8 cellular contexts compared by ENCODE assay signal in the genomic region with DNA sequence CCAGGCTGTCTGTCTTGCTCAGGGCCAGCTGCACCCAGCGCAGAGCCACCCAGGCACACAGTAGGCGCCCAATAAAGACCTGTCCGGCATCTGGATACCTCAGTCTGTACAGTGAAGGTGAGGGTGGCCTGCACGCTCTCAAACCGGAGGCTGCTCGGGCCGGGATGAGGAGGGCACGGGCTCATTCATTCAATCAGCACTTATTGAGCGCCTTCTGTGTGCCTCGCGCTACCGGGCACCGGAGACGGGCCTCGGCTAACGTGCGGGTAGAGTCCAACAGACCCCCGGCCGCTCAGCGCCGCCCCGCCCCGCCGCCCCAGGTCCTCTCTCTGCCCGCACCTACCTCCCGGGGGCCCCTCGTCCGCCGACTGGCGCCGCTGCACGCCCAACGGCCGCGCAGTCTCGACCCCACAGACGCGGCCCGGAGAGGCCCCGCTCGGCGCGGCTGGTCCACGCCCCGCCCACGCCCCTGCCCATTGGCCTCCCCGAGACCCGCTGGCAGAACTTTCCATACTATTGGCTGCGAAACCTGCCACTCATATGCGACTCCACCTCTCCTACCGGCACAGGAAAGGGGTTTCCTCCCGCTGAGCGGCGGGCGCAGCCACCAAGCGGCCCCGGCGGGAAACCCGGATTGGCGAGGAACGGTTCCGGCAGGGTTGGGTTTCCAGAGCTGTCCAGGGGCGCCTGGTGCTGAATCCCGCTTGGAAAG. TPM values are rescaled to one million over a fixed set of nuclear protein-coding genes. Genes with fewer than 3 reads are reported as not detected.
DNase-seq lines count a peak whose midpoint lies in the region; ATAC-seq and TF ChIP-seq lines count a peak whose summit lies in the region.

A gene with protein sequence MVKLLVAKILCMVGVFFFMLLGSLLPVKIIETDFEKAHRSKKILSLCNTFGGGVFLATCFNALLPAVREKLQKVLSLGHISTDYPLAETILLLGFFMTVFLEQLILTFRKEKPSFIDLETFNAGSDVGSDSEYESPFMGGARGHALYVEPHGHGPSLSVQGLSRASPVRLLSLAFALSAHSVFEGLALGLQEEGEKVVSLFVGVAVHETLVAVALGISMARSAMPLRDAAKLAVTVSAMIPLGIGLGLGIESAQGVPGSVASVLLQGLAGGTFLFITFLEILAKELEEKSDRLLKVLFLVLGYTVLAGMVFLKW (minus strand): TSS at position 416 of the 712 bp plus-strand sequence. CDS start 2,760 bp downstream, outside the sequence.

- ATAC-seq in HG03439 (IDR thresholded peaks at IDR 0.05; ENCODE audit: unreplicated experiment): peak; percentile 90

- H3K4me3 ChIP-seq in kidney epithelial cell (ENCODE audit: low read depth, low read length): peak within 1 kb of the TSS; percentile 71

- H3K36me3 ChIP-seq in kidney epithelial cell (ENCODE audit: control insufficient read depth, insufficient read depth, low read length): no peaks in the 10 kb centered on the region

- TF ChIP-seq CTCF in kidney epithelial cell (IDR thresholded peaks at IDR 0.05; ENCODE audit: insufficient read depth, low read length, poor library complexity, severe bottlenecking): peak; percentile 14

- DNase-seq in Ammon's horn (ENCODE audit: low spot score) (peak; percentile 97), GM19238 (ENCODE audit: insufficient read length, low spot score) (peak; percentile 100), NCI-H524 (lab: John Stamatoyannopoulos, UW) (peak; percentile 97 to 99), cerebellum (ENCODE audit: low spot score) (peak; percentile 100), kidney epithelial cell (ENCODE audit: low read depth) (peak; percentile 73)
- peak; percentile 99 to 100 for DNase-seq in activated CD4-positive, alpha-beta T cell treated with anti-CD3 and anti-CD28 coated beads for 24 hours (ENCODE audit: low read depth in 2 of 2)
- DNase-seq in stimulated activated CD4-positive, alpha-beta T cell treated with anti-CD3 and anti-CD28 coated beads, Interleukin-15, amount 100 ng/mL, for 24 hours: peak; percentile 99

- no peaks in the 10 kb centered on the region for H3K27me3 ChIP-seq in kidney epithelial cell (ENCODE audit: control insufficient read depth, insufficient read depth, low read length)

RNA-seq across cellular contexts. Expression of the gene that starts here (rescaled TPM):
- total RNA-seq in cerebellum (17.2 TPM), kidney epithelial cell (59.6 TPM in 2 replicates)

Comparison
In these comparisons a context has a peak if more than half of its experiments do, and no peak if none do; other contexts are left out.
1. Peak in every context shown above with its lines: DNase-seq, ATAC-seq and H3K4me3 ChIP-seq.